In genomic region chr18:24014986-24015896, GRCh38 we compare ENCODE assay signal across 8 cellular contexts. TPM values are rescaled to one million over a fixed set of nuclear protein-coding genes. Genes with fewer than 3 reads are reported as not detected.
DNase-seq lines count a peak whose midpoint lies in the region; ATAC-seq, FAIRE-seq and TF ChIP-seq lines count a peak whose summit lies in the region.

No MANE protein-coding gene starts in this region.

- no peak for TF ChIP-seq EP300 in HepG2 (IDR thresholded peaks at IDR 0.05; ENCODE audit: low read depth in 2 of 2, low read length in 2 of 2)
- no peak for TF ChIP-seq EP300 in HepG2 (CRISPR knock-in tag; IDR thresholded peaks at IDR 0.05; ENCODE audit: borderline replicate concordance)

- POLR2A ChIA-PET in HepG2 (lab: Yijun Ruan, JAX), result interaction anchor here (1.4 to 2.5 kb wide), 2 partner anchors 98 to 100 kb away, joined by 4 to 10 read pairs; no protein-coding TSS in a partner anchor

- TF ChIP-seq RAD21 in HepG2 (CRISPR knock-in tag; IDR thresholded peaks at IDR 0.05), result no peak

- CTCF ChIA-PET in HepG2 (lab: Yijun Ruan, JAX; ENCODE audit: low intra/inter-chr PET ratio, low total read pairs), result no interaction called here

- in situ Hi-C loops in HepG2 (cut with HindIII; ENCODE audit: extremely low pct_ligation_motif_present, low pct_unique_long_range_greater_than_20kb), result no loop called here

- TF ChIP-seq CTCF in GM12875 (IDR thresholded peaks at IDR 0.05; ENCODE audit: borderline replicate concordance, insufficient read depth, low read depth, low read length) (no peak), NB4 (IDR thresholded peaks at IDR 0.05; ENCODE audit: low read depth, low read length) (no peak), HepG2 (CRISPR knock-in tag; IDR thresholded peaks at IDR 0.05) (no peak)

- no peaks in the 10 kb centered on the region for H3K27me3 Mint-ChIP-seq in activated CD4-positive, alpha-beta T cell treated with anti-CD3 and anti-CD28 coated beads, Interleukin-2, amount 10 ng/mL, durations not matched to agents 24 days and 14 days

- ATAC-seq in HepG2 (peak; percentile 49), GM19467 (IDR thresholded peaks at IDR 0.05; ENCODE audit: unreplicated experiment) (no peak)

- no peak for TF ChIP-seq POLR2A in NB4 (IDR thresholded peaks at IDR 0.05; ENCODE audit: extremely low read depth, insufficient read length)
- 0 out of 4 replicates have a peak, but pooled peaks of 1 of the 2 experiments have one; percentile 4 for TF ChIP-seq POLR2A in HepG2 (IDR thresholded peaks at IDR 0.05; ENCODE audit: insufficient read depth in 1 of 2, low read depth in 2 of 2, low read length in 2 of 2)

- H3K9ac ChIP-seq in duodenal mucosa (ENCODE audit: low read depth in 1 of 2, low read length in 2 of 2) (peak overlapping the region; percentile 63), HepG2 (ENCODE audit: insufficient read depth, low read depth, low read length) (peak overlapping the region; percentile 55)

- H3K27ac ChIP-seq in duodenal mucosa (ENCODE audit: low read depth, low read length), result peak overlapping the region; percentile 37
- H3K27ac ChIP-seq in HepG2 (ENCODE audit: extremely low read length, insufficient read depth, low read length), result peak overlapping the region; percentile 19

- no peak for FAIRE-seq in HepG2 (lab: Jason Lieb, UNC)

- H3K9me3 ChIP-seq in duodenal mucosa (ENCODE audit: control insufficient read depth in 1 of 2, low read length in 2 of 2) (no peaks in the 10 kb centered on the region), HepG2 (ENCODE audit: low read length) (no peaks in the 10 kb centered on the region)

- H3K79me2 ChIP-seq in HepG2 (ENCODE audit: insufficient read depth, low read length), result peaks cover 7% of the 10 kb centered on the region

- no peaks in the 10 kb centered on the region for H3K9me3 Mint-ChIP-seq in activated CD4-positive, alpha-beta T cell treated with anti-CD3 and anti-CD28 coated beads, Interleukin-2, amount 10 ng/mL, durations not matched to agents 24 days and 14 days

- H3K27me3 ChIP-seq in duodenal mucosa (ENCODE audit: control insufficient read depth in 1 of 2, insufficient read depth in 2 of 2, low read length in 2 of 2) (no peaks in the 10 kb centered on the region), HepG2 (ENCODE audit: control insufficient read depth in 1 of 2, insufficient read depth in 2 of 2, low read length in 2 of 2) (peaks cover 0 to 29% of the 10 kb centered on the region in 2 experiments; a peak in 3 of 5 replicates)

- BruUV-seq in HepG2 (replicated peaks; lab: Mats Ljungman, UMichigan), result no TSS peak

- H3K4me1 ChIP-seq in duodenal mucosa (ENCODE audit: control insufficient read depth in 1 of 2, insufficient read depth in 2 of 2, low read length in 2 of 2), result peaks cover 22 to 30% of the 10 kb centered on the region in 2 donors
- H3K4me1 ChIP-seq in HepG2 (ENCODE audit: insufficient read depth, low read length), result peaks cover 23% of the 10 kb centered on the region

- DNase-seq in NB4 (ENCODE audit: low read depth) (peak; percentile 76), HepG2 (ENCODE audit: low spot score) (peak; percentile 13), HT-29 (ENCODE audit: low spot score) (no peak)
- DNase-seq in activated CD4-positive, alpha-beta T cell treated with anti-CD3 and anti-CD28 coated beads, Interleukin-2, amount 10 ng/mL, durations not matched to agents 24 days and 14 days, result peak; percentile 87
- DNase-seq in stimulated activated CD4-positive, alpha-beta T cell treated with anti-CD3 and anti-CD28 coated beads, Interleukin-4, amount 100 ng/mL, for 4 hours, result peak; percentile 38 to 46

- H3K27ac Mint-ChIP-seq in activated CD4-positive, alpha-beta T cell treated with anti-CD3 and anti-CD28 coated beads, Interleukin-2, amount 10 ng/mL, durations not matched to agents 24 days and 14 days, result peak overlapping the region; percentile 93

- intact Hi-C loops in activated CD4-positive, alpha-beta T cell treated with anti-CD3 and anti-CD28 coated beads, Interleukin-2, amount 10 ng/mL, durations not matched to agents 24 days and 14 days (cut with micrococcal nuclease), result loop anchor here (1.0 to 10.0 kb wide), 8 partner anchors 42 to 560 kb away; partner anchors contain the start of genes NPC1, RIOK3 and RMC1
- intact Hi-C loops in HepG2 (cut with micrococcal nuclease; ENCODE audit: unreplicated experiment), result loop anchor here (1.0 kb wide), 1 partner anchor 36 kb away; no protein-coding TSS in a partner anchor

- WGBS in HepG2 (ENCODE audit: low lambda C conversion rate), result 6% methylated on average over 27 of the region's 55 CpGs

- peaks cover 74% of the 10 kb centered on the region for H3K4me1 Mint-ChIP-seq in activated CD4-positive, alpha-beta T cell treated with anti-CD3 and anti-CD28 coated beads, Interleukin-2, amount 10 ng/mL, durations not matched to agents 24 days and 14 days

- no peaks in the 10 kb centered on the region for H4K20me1 ChIP-seq in HepG2 (ENCODE audit: insufficient read depth, low read length)

- H3K4me3 ChIP-seq in GM12875 (ENCODE audit: low read depth, low read length), result peak overlapping the region; percentile 96
- peak overlapping the region; percentile 69 for H3K4me3 ChIP-seq in NB4 (ENCODE audit: low read depth, low read length)
- peak overlapping the region; percentile 80 to 81 for H3K4me3 ChIP-seq in duodenal mucosa (ENCODE audit: low read depth in 1 of 2, low read length in 2 of 2)
- H3K4me3 ChIP-seq in HepG2 (replicated peaks in 1 of 3; ENCODE audit: insufficient read depth in 1 of 3, low read depth in 2 of 3, low read length in 3 of 3), result peak overlapping the region; percentile 52 to 79 (median 77)

- peak overlapping the region; percentile 94 for H3K4me3 Mint-ChIP-seq in activated CD4-positive, alpha-beta T cell treated with anti-CD3 and anti-CD28 coated beads, Interleukin-2, amount 10 ng/mL, durations not matched to agents 24 days and 14 days

- H3K36me3 Mint-ChIP-seq in activated CD4-positive, alpha-beta T cell treated with anti-CD3 and anti-CD28 coated beads, Interleukin-2, amount 10 ng/mL, durations not matched to agents 24 days and 14 days (ENCODE audit: low read depth), result peaks cover 22% of the 10 kb centered on the region

- peak overlapping the region; percentile 77 for H2AFZ ChIP-seq in HepG2 (ENCODE audit: low read length)

- H3K36me3 ChIP-seq in duodenal mucosa (ENCODE audit: control insufficient read depth in 1 of 2, insufficient read depth in 2 of 2, low read length in 2 of 2) (no peaks in the 10 kb centered on the region), HepG2 (replicated peaks in 1 of 2; ENCODE audit: control insufficient read depth in 1 of 2, insufficient read depth in 2 of 2, low read length in 2 of 2) (no peaks in the 10 kb centered on the region)

- H3K4me2 ChIP-seq in HepG2 (ENCODE audit: low read depth, low read length), result peak overlapping the region; percentile 85

TF ChIP-seq in HepG2, 621 proteins besides CTCF, POLR2A, EP300 and RAD21 (continues in another document):
- TF ChIP-seq ERF (CRISPR knock-in tag; IDR thresholded peaks at IDR 0.05) (no peak), KMT2A (CRISPR knock-in tag; IDR thresholded peaks at IDR 0.05) (0 out of 2 replicates have a peak, but pooled peaks have one; percentile 45), SRSF1 (optimal IDR thresholded peaks at IDR 0.05; ENCODE audit: low read depth, low read length) (peak; percentile 33), MEIS2 (CRISPR knock-in tag; IDR thresholded peaks at IDR 0.05) (peak; percentile 16; the same call in 1 of the 2 replicates), RNF2 (conservative IDR thresholded peaks at IDR 0.05; ENCODE audit: low read depth) (0 out of 2 replicates have a peak, but pooled peaks have one; percentile 17), ZBTB7B (CRISPR knock-in tag; IDR thresholded peaks at IDR 0.05) (0 out of 2 replicates have a peak, but pooled peaks have one; percentile 22)
- TF ChIP-seq, protein P1, sequence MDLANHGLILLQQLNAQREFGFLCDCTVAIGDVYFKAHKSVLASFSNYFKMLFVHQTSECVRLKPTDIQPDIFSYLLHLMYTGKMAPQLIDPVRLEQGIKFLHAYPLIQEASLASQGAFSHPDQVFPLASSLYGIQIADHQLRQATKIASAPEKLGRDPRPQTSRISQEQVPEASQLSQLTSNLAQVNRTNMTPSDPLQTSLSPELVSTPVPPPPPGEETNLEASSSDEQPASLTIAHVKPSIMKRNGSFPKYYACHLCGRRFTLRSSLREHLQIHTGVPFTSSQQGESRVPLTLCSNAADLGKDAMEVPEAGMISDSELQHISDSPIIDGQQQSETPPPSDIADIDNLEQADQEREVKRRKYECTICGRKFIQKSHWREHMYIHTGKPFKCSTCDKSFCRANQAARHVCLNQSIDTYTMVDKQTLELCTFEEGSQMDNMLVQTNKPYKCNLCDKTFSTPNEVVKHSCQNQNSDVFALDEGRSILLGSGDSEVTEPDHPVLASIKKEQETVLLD (CRISPR knock-in tag; IDR thresholded peaks at IDR 0.05; ENCODE audit: low read depth), result peak; percentile 28; the same call in 1 of the 2 replicates

RNA-seq across cellular contexts. Expression of gene TTC39C, which starts 0.7 kb away (rescaled TPM):
- 28.8 and 29.2 TPM in 2 replicates for total RNA-seq in activated CD4-positive, alpha-beta T cell treated with anti-CD3 and anti-CD28 coated beads, Interleukin-2, amount 10 ng/mL, durations not matched to agents 24 days and 14 days
- 25.9 and 28.1 TPM in 2 replicates for total RNA-seq in HepG2 (2016; rRNA removed; fragmentation: Illumina TruSeq; extraction: Trizol)
- 52.8 and 57.1 TPM in 2 replicates for total RNA-seq in HepG2 (2016; cell fraction: cytosol; rRNA removed; fragmentation: Illumina TruSeq; extraction: Trizol; ENCODE audit: low read depth)
- total RNA-seq in HepG2 (2016; cell fraction: insoluble cytoplasmic fraction; rRNA removed; fragmentation: Illumina TruSeq; extraction: Trizol), result 23.2 and 24.1 TPM in 2 replicates
- total RNA-seq in HepG2 (2016; cell fraction: membrane; rRNA removed; fragmentation: Illumina TruSeq; extraction: Trizol), result 53.3 and 53.4 TPM in 2 replicates
- 21.2 and 27.7 TPM in 2 replicates for total RNA-seq in HepG2 (2016; cell fraction: nucleus; rRNA removed; fragmentation: Illumina TruSeq; extraction: Trizol)
- 14.9 and 19.1 TPM in 2 replicates for polyA plus RNA-seq in HepG2 (2011; rRNA removed)
- 8.9 and 10.8 TPM in 2 replicates for polyA plus RNA-seq in HepG2 (2011; cell fraction: cytosol; rRNA removed)
- polyA plus RNA-seq in HepG2 (2011; cell fraction: nucleus; rRNA removed), result 17.1 and 18.8 TPM in 2 replicates
- polyA plus RNA-seq in HepG2 (2012), result 9.2 and 12.3 TPM in 2 replicates
- 50.0 and 57.9 TPM in 2 replicates for polyA plus RNA-seq in HepG2 (2016; cell fraction: cytosol; fragmentation: Illumina TruSeq; extraction: Trizol; ENCODE audit: low read depth)
- polyA plus RNA-seq in HepG2 (2016; cell fraction: insoluble cytoplasmic fraction; fragmentation: Illumina TruSeq; extraction: Trizol; ENCODE audit: low read depth), result 23.4 and 24.5 TPM in 2 replicates
- 47.4 and 56.0 TPM in 2 replicates for polyA plus RNA-seq in HepG2 (2016; cell fraction: membrane; fragmentation: Illumina TruSeq; extraction: Trizol; ENCODE audit: low read depth)
- polyA plus RNA-seq in HepG2 (2016; cell fraction: nucleus; fragmentation: Illumina TruSeq; extraction: Trizol; ENCODE audit: insufficient read depth, low read depth), result 25.5 and 26.3 TPM in 2 replicates
- 10.1 and 38.1 TPM in 2 replicates for polyA minus RNA-seq in HepG2 (2011; rRNA and poly(A)+ RNA removed; ENCODE audit: low replicate concordance)
- 14.6 and 16.9 TPM in 2 replicates for polyA minus RNA-seq in HepG2 (2011; cell fraction: cytosol; rRNA and poly(A)+ RNA removed)
- 31.3 and 32.3 TPM in 2 replicates for polyA minus RNA-seq in HepG2 (2011; cell fraction: nucleus; rRNA and poly(A)+ RNA removed)
- total RNA-seq in HT-29 (2014; rRNA removed; shearing (Covaris generic)), result 7.2 and 7.6 TPM in 2 replicates
